Comparison of ENCODE assay signal across 1 cellular context in the genomic region with DNA sequence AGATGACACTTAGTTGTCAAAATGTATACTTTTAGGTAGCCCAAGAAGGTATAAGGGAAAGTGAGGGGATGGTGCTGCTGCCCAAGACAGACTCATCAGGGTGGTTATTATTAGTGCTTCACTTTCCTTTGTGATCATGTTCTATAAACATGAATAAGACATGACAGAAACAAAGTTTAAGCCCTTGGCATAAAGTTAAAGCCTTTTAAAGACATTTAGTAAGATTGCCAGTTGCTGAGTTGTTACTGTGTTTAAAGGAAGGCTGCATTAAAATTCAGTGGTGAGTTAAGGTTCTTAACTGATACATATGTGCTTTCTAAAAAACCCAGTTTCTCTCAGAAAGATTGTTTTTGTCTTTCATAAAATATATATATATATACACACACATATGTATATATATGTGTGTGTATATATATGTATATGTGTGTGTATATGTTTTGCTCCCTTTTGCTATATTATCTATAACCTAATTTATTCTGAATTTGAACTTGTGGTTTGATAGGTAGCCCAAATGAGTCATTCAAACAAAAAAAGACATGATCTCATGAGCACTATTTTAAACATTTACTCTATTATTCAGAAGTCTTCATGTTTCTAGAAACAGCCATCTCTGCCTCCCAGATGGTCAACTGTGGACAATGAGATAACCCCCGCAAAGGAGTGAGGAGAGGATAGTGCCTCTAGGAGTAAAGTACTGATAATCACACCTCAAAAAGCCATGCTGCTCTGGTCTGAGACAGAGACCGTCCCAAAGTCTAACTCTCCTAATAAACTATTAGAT.
A peak's percentile ranks its signal among the peaks of the same experiment; 100 is the strongest.
TF ChIP-seq lines count a peak whose summit lies in the region.

No MANE protein-coding gene starts in this region.

TF ChIP-seq in K562, 482 proteins besides CTCF, POLR2A, EP300 and RAD21 (continued from another document and continues in another):
- TF ChIP-seq, protein P1, sequence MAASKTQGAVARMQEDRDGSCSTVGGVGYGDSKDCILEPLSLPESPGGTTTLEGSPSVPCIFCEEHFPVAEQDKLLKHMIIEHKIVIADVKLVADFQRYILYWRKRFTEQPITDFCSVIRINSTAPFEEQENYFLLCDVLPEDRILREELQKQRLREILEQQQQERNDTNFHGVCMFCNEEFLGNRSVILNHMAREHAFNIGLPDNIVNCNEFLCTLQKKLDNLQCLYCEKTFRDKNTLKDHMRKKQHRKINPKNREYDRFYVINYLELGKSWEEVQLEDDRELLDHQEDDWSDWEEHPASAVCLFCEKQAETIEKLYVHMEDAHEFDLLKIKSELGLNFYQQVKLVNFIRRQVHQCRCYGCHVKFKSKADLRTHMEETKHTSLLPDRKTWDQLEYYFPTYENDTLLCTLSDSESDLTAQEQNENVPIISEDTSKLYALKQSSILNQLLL (CRISPR knock-in tag; IDR thresholded peaks at IDR 0.05; ENCODE audit: borderline replicate concordance), result no peak
- peak; percentile 32 for TF ChIP-seq CCNT2 (IDR thresholded peaks at IDR 0.05; ENCODE audit: borderline replicate concordance, extremely low read depth, insufficient read length, low read depth, low read length)
- no peak for TF ChIP-seq TCFL5 (CRISPR knock-in tag; conservative IDR thresholded peaks at IDR 0.05)
- no peak for TF ChIP-seq ZNF699 (CRISPR knock-in tag; IDR thresholded peaks at IDR 0.05; ENCODE audit: insufficient replicate concordance)
- no peak for TF ChIP-seq HEY1 (CRISPR knock-in tag; IDR thresholded peaks at IDR 0.05; ENCODE audit: borderline replicate concordance)
- TF ChIP-seq, protein P2, sequence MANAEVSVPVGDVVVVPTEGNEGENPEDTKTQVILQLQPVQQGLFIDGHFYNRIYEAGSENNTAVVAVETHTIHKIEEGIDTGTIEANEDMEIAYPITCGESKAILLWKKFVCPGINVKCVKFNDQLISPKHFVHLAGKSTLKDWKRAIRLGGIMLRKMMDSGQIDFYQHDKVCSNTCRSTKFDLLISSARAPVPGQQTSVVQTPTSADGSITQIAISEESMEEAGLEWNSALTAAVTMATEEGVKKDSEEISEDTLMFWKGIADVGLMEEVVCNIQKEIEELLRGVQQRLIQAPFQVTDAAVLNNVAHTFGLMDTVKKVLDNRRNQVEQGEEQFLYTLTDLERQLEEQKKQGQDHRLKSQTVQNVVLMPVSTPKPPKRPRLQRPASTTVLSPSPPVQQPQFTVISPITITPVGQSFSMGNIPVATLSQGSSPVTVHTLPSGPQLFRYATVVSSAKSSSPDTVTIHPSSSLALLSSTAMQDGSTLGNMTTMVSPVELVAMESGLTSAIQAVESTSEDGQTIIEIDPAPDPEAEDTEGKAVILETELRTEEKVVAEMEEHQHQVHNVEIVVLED (CRISPR knock-in tag; IDR thresholded peaks at IDR 0.05), result no peak
- TF ChIP-seq, protein P3, sequence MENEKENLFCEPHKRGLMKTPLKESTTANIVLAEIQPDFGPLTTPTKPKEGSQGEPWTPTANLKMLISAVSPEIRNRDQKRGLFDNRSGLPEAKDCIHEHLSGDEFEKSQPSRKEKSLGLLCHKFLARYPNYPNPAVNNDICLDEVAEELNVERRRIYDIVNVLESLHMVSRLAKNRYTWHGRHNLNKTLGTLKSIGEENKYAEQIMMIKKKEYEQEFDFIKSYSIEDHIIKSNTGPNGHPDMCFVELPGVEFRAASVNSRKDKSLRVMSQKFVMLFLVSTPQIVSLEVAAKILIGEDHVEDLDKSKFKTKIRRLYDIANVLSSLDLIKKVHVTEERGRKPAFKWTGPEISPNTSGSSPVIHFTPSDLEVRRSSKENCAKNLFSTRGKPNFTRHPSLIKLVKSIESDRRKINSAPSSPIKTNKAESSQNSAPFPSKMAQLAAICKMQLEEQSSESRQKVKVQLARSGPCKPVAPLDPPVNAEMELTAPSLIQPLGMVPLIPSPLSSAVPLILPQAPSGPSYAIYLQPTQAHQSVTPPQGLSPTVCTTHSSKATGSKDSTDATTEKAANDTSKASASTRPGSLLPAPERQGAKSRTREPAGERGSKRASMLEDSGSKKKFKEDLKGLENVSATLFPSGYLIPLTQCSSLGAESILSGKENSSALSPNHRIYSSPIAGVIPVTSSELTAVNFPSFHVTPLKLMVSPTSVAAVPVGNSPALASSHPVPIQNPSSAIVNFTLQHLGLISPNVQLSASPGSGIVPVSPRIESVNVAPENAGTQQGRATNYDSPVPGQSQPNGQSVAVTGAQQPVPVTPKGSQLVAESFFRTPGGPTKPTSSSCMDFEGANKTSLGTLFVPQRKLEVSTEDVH (IDR thresholded peaks at IDR 0.05; ENCODE audit: low read depth, partially characterized antibody), result no peak
- TF ChIP-seq KDM1A (IDR thresholded peaks at IDR 0.05), result peak; percentile 27 to 66; a peak in 3 of 4 replicates
- no peak for TF ChIP-seq ZNF584 (CRISPR knock-in tag; IDR thresholded peaks at IDR 0.05; ENCODE audit: low read depth)
- peak; percentile 40 for TF ChIP-seq FOSL1 (tag; conservative IDR thresholded peaks at IDR 0.05)
- TF ChIP-seq CHCHD3 (CRISPR knock-in tag; IDR thresholded peaks at IDR 0.05), result no peak
- TF ChIP-seq TCF7 (IDR thresholded peaks at IDR 0.05; ENCODE audit: borderline replicate concordance), result no peak
- no peak for TF ChIP-seq ZNF140 (CRISPR knock-in tag; IDR thresholded peaks at IDR 0.05)
- TF ChIP-seq SOX6 (IDR thresholded peaks at IDR 0.05), result peak; percentile 71
- TF ChIP-seq CBFA2T3 (IDR thresholded peaks at IDR 0.05), result peak; percentile 95
- no peak for TF ChIP-seq ZNF282 (CRISPR knock-in tag; IDR thresholded peaks at IDR 0.05)
- no peak for TF ChIP-seq ZNF512 (tag; IDR thresholded peaks at IDR 0.05)
- TF ChIP-seq BMI1 (IDR thresholded peaks at IDR 0.05; ENCODE audit: low read length), result no peak
- TF ChIP-seq, protein P4, sequence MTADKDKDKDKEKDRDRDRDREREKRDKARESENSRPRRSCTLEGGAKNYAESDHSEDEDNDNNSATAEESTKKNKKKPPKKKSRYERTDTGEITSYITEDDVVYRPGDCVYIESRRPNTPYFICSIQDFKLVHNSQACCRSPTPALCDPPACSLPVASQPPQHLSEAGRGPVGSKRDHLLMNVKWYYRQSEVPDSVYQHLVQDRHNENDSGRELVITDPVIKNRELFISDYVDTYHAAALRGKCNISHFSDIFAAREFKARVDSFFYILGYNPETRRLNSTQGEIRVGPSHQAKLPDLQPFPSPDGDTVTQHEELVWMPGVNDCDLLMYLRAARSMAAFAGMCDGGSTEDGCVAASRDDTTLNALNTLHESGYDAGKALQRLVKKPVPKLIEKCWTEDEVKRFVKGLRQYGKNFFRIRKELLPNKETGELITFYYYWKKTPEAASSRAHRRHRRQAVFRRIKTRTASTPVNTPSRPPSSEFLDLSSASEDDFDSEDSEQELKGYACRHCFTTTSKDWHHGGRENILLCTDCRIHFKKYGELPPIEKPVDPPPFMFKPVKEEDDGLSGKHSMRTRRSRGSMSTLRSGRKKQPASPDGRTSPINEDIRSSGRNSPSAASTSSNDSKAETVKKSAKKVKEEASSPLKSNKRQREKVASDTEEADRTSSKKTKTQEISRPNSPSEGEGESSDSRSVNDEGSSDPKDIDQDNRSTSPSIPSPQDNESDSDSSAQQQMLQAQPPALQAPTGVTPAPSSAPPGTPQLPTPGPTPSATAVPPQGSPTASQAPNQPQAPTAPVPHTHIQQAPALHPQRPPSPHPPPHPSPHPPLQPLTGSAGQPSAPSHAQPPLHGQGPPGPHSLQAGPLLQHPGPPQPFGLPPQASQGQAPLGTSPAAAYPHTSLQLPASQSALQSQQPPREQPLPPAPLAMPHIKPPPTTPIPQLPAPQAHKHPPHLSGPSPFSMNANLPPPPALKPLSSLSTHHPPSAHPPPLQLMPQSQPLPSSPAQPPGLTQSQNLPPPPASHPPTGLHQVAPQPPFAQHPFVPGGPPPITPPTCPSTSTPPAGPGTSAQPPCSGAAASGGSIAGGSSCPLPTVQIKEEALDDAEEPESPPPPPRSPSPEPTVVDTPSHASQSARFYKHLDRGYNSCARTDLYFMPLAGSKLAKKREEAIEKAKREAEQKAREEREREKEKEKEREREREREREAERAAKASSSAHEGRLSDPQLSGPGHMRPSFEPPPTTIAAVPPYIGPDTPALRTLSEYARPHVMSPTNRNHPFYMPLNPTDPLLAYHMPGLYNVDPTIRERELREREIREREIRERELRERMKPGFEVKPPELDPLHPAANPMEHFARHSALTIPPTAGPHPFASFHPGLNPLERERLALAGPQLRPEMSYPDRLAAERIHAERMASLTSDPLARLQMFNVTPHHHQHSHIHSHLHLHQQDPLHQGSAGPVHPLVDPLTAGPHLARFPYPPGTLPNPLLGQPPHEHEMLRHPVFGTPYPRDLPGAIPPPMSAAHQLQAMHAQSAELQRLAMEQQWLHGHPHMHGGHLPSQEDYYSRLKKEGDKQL (CRISPR knock-in tag; IDR thresholded peaks at IDR 0.05; ENCODE audit: borderline replicate concordance), result no peak
- TF ChIP-seq NFIC (IDR thresholded peaks at IDR 0.05), result peak; percentile 78
- no peak for TF ChIP-seq NR3C1 (CRISPR knock-in tag; IDR thresholded peaks at IDR 0.05)
- TF ChIP-seq CREM (IDR thresholded peaks at IDR 0.05; ENCODE audit: low read depth), result peak; percentile 28; the same call in 1 of the 2 replicates
- TF ChIP-seq MECOM (CRISPR knock-in tag; IDR thresholded peaks at IDR 0.05), result no peak
- no peak for TF ChIP-seq SPI1 (IDR thresholded peaks at IDR 0.05; ENCODE audit: borderline replicate concordance, low read depth, low read length)
- TF ChIP-seq MEF2A (IDR thresholded peaks at IDR 0.05; ENCODE audit: control insufficient read depth, low read depth, low read length), result peak; percentile 98
- no peak for TF ChIP-seq POLR3G (IDR thresholded peaks at IDR 0.05; ENCODE audit: extremely low read depth, insufficient read length, insufficient replicate concordance)
- no peak for TF ChIP-seq RB1 (IDR thresholded peaks at IDR 0.05; ENCODE audit: low read depth)
- no peak for TF ChIP-seq NELFE (IDR thresholded peaks at IDR 0.05; ENCODE audit: insufficient read depth, insufficient read length)
- TF ChIP-seq PTTG1 (tag; IDR thresholded peaks at IDR 0.05; ENCODE audit: low read depth), result no peak
- TF ChIP-seq TEAD4 (IDR thresholded peaks at IDR 0.05; ENCODE audit: low read length), result peak; percentile 95
- no peak for TF ChIP-seq TEAD4 (CRISPR knock-in tag; IDR thresholded peaks at IDR 0.05; ENCODE audit: borderline replicate concordance)
- no peak for TF ChIP-seq MAFK (IDR thresholded peaks at IDR 0.05; ENCODE audit: low read length)
- TF ChIP-seq RCOR1 (IDR thresholded peaks at IDR 0.05; ENCODE audit: borderline replicate concordance in 1 of 2, low read depth in 2 of 2, low read length in 2 of 2), result no peak
- TF ChIP-seq ELF1 (tag; IDR thresholded peaks at IDR 0.05), result no peak
- TF ChIP-seq NCOA2 (IDR thresholded peaks at IDR 0.05; ENCODE audit: partially characterized antibody in 2 of 2), result peak; percentile 11 to 29
- TF ChIP-seq SIX5 (IDR thresholded peaks at IDR 0.05; ENCODE audit: borderline replicate concordance in 1 of 2, insufficient read depth in 1 of 2, low read depth in 1 of 2, low read length in 2 of 2), result no peak
- TF ChIP-seq ZNF174 (CRISPR knock-in tag; IDR thresholded peaks at IDR 0.05), result no peak
- no peak for TF ChIP-seq BHLHE40 (IDR thresholded peaks at IDR 0.05; ENCODE audit: low read length)
- no peak for TF ChIP-seq LEF1 (IDR thresholded peaks at IDR 0.05)
- TF ChIP-seq, protein P5, sequence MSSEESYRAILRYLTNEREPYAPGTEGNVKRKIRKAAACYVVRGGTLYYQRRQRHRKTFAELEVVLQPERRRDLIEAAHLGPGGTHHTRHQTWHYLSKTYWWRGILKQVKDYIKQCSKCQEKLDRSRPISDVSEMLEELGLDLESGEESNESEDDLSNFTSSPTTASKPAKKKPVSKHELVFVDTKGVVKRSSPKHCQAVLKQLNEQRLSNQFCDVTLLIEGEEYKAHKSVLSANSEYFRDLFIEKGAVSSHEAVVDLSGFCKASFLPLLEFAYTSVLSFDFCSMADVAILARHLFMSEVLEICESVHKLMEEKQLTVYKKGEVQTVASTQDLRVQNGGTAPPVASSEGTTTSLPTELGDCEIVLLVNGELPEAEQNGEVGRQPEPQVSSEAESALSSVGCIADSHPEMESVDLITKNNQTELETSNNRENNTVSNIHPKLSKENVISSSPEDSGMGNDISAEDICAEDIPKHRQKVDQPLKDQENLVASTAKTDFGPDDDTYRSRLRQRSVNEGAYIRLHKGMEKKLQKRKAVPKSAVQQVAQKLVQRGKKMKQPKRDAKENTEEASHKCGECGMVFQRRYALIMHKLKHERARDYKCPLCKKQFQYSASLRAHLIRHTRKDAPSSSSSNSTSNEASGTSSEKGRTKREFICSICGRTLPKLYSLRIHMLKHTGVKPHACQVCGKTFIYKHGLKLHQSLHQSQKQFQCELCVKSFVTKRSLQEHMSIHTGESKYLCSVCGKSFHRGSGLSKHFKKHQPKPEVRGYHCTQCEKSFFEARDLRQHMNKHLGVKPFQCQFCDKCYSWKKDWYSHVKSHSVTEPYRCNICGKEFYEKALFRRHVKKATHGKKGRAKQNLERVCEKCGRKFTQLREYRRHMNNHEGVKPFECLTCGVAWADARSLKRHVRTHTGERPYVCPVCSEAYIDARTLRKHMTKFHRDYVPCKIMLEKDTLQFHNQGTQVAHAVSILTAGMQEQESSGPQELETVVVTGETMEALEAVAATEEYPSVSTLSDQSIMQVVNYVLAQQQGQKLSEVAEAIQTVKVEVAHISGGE (CRISPR knock-in tag; IDR thresholded peaks at IDR 0.05), result no peak
- no peak for TF ChIP-seq NFIX (CRISPR knock-in tag; IDR thresholded peaks at IDR 0.05; ENCODE audit: low read depth)
- TF ChIP-seq ARNT (IDR thresholded peaks at IDR 0.05), result no peak
- TF ChIP-seq, protein P6, sequence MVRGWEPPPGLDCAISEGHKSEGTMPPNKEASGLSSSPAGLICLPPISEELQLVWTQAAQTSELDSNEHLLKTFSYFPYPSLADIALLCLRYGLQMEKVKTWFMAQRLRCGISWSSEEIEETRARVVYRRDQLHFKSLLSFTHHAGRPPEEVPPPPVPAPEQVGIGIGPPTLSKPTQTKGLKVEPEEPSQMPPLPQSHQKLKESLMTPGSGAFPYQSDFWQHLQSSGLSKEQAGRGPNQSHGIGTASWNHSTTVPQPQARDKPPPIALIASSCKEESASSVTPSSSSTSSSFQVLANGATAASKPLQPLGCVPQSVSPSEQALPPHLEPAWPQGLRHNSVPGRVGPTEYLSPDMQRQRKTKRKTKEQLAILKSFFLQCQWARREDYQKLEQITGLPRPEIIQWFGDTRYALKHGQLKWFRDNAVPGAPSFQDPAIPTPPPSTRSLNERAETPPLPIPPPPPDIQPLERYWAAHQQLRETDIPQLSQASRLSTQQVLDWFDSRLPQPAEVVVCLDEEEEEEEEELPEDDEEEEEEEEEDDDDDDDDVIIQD (CRISPR knock-in tag; IDR thresholded peaks at IDR 0.05), result no peak
- TF ChIP-seq NFE2L1 (tag; IDR thresholded peaks at IDR 0.05; ENCODE audit: borderline replicate concordance, low read depth), result no peak
- no peak for TF ChIP-seq ZNF121 (CRISPR knock-in tag; conservative IDR thresholded peaks at IDR 0.05)
- TF ChIP-seq RFX7 (CRISPR knock-in tag; IDR thresholded peaks at IDR 0.05), result no peak
- no peak for TF ChIP-seq ZSCAN29 (IDR thresholded peaks at IDR 0.05)
- no peak for TF ChIP-seq ZNF41 (CRISPR knock-in tag; conservative IDR thresholded peaks at IDR 0.05)
- TF ChIP-seq ZNF24 (IDR thresholded peaks at IDR 0.05), result no peak
